Comparison of ENCODE assay signal across 1 cellular context in genomic region chr6:158565122-158565429, GRCh38.
A peak's percentile ranks its signal among the peaks of the same experiment; 100 is the strongest.
TF ChIP-seq lines count a peak whose summit lies in the region.

No MANE protein-coding gene starts in this region.

TF ChIP-seq in K562, 482 proteins besides CTCF, POLR2A, EP300 and RAD21 (continued from another document):
- no peak for TF ChIP-seq RNF219 (CRISPR knock-in tag; IDR thresholded peaks at IDR 0.05)
- no peak for TF ChIP-seq JUND (IDR thresholded peaks at IDR 0.05; ENCODE audit: borderline replicate concordance, low read depth, low read length)
- no peak for TF ChIP-seq JUND (tag; IDR thresholded peaks at IDR 0.05; ENCODE audit: borderline replicate concordance, low read depth, low read length)
- TF ChIP-seq USF2 (CRISPR knock-in tag; IDR thresholded peaks at IDR 0.05) = no peak
- TF ChIP-seq POLR2G (IDR thresholded peaks at IDR 0.05; ENCODE audit: low read depth, low read length) = 0 out of 2 replicates have a peak, but pooled peaks have one; percentile 44
- no peak for TF ChIP-seq GATAD2B (IDR thresholded peaks at IDR 0.05; ENCODE audit: borderline replicate concordance)
- TF ChIP-seq ZBTB26 (CRISPR knock-in tag; IDR thresholded peaks at IDR 0.05) = no peak
- TF ChIP-seq CLOCK (CRISPR knock-in tag; IDR thresholded peaks at IDR 0.05; ENCODE audit: borderline replicate concordance) = no peak
- TF ChIP-seq RBFOX2 (IDR thresholded peaks at IDR 0.05; ENCODE audit: low read depth, low read length) = peak; percentile 57
- no peak for TF ChIP-seq NFXL1 (CRISPR knock-in tag; IDR thresholded peaks at IDR 0.05)
